In the genomic region with DNA sequence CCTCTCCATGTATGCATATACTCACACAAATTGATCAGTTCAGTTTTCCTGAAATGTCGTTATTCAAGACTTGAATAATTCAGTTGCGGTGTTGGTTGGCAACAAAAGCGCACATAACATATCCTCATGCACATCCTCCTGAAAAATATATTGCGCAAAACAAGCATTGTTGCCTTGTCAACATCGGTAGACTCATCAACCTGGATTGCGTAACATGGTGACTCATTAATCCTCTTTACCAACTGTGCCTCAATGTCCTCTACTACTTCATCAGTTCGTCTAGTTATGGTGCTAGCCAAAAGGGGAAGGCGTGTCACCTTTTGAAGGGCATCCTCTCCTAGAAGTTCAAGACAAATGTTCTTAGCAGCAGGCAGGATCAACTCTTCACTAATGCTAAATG, we compare ENCODE assay signal across 12 cellular contexts.
"Had no signal": no experiment of that assay in that cellular context is flagged by ENCODE, and none has a peak within 500 bp of the region (broad histone marks: within the 10 kb centered on the region; RNA-seq: fewer than 3 reads in every experiment).

No MANE protein-coding gene starts in this region.

- H3K9me3 ChIP-seq: tibial nerve had no signal

- H3K27ac ChIP-seq: tibial nerve had no signal

- H3K4me3 ChIP-seq: tibial nerve had no signal

- H3K36me3 ChIP-seq: tibial nerve had no signal

- DNase-seq: activated CD4-positive, alpha-beta T cell treated with anti-CD3 and anti-CD28 coated beads, Interleukin-2, amount 10 ng/mL, durations not matched to agents 24 days and 14 days; activated naive CD4-positive, alpha-beta T cell treated with anti-CD3 and anti-CD28 coated beads for 36 hours; cortex of kidney; effector CD8-positive, alpha-beta T cell; glutamatergic neuron; mammary epithelial cell; nucleus accumbens; stimulated activated CD4-positive, alpha-beta T cell treated with anti-CD3 and anti-CD28 coated beads, Interleukin-2, amount 100 ng/mL, for 24 hours; stimulated activated naive B cell treated with anti-CD40 and anti-IgM and Interleukin-4, amounts not matched to agents 10 μg/mL and 1 μg/mL and 100 μg/mL, for 72 hours; T-cell; T1000 had no signal

- H3K27me3 ChIP-seq: tibial nerve had no signal

- H3K4me1 ChIP-seq: tibial nerve had no signal
